1 cellular context compared by ENCODE assay signal in the genomic region with DNA sequence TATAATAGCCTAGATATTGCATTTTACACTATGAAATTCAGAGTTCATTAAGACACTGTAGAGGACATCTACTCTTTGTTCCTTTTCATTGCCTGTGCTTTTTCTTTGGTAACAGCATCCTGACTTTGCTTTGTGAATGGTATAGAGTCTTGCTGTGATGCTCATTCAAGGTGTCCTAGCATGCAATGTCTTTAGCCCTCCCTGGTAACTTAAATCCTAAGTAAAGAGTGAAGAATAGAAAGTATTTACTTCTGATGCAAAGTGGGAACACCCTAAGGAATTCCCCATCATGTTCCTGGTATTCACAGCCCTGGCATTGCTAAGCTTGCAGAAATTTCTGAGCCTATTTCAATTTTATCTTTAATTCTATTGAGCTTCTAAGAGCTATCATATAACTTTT.
A peak's percentile ranks its signal among the peaks of the same experiment; 100 is the strongest.
TF ChIP-seq lines count a peak whose summit lies in the region.

No MANE protein-coding gene starts in this region.

TF ChIP-seq in H1, 55 proteins besides CTCF, POLR2A, EP300 and RAD21 (continued from another document):
- TF ChIP-seq, protein P1, sequence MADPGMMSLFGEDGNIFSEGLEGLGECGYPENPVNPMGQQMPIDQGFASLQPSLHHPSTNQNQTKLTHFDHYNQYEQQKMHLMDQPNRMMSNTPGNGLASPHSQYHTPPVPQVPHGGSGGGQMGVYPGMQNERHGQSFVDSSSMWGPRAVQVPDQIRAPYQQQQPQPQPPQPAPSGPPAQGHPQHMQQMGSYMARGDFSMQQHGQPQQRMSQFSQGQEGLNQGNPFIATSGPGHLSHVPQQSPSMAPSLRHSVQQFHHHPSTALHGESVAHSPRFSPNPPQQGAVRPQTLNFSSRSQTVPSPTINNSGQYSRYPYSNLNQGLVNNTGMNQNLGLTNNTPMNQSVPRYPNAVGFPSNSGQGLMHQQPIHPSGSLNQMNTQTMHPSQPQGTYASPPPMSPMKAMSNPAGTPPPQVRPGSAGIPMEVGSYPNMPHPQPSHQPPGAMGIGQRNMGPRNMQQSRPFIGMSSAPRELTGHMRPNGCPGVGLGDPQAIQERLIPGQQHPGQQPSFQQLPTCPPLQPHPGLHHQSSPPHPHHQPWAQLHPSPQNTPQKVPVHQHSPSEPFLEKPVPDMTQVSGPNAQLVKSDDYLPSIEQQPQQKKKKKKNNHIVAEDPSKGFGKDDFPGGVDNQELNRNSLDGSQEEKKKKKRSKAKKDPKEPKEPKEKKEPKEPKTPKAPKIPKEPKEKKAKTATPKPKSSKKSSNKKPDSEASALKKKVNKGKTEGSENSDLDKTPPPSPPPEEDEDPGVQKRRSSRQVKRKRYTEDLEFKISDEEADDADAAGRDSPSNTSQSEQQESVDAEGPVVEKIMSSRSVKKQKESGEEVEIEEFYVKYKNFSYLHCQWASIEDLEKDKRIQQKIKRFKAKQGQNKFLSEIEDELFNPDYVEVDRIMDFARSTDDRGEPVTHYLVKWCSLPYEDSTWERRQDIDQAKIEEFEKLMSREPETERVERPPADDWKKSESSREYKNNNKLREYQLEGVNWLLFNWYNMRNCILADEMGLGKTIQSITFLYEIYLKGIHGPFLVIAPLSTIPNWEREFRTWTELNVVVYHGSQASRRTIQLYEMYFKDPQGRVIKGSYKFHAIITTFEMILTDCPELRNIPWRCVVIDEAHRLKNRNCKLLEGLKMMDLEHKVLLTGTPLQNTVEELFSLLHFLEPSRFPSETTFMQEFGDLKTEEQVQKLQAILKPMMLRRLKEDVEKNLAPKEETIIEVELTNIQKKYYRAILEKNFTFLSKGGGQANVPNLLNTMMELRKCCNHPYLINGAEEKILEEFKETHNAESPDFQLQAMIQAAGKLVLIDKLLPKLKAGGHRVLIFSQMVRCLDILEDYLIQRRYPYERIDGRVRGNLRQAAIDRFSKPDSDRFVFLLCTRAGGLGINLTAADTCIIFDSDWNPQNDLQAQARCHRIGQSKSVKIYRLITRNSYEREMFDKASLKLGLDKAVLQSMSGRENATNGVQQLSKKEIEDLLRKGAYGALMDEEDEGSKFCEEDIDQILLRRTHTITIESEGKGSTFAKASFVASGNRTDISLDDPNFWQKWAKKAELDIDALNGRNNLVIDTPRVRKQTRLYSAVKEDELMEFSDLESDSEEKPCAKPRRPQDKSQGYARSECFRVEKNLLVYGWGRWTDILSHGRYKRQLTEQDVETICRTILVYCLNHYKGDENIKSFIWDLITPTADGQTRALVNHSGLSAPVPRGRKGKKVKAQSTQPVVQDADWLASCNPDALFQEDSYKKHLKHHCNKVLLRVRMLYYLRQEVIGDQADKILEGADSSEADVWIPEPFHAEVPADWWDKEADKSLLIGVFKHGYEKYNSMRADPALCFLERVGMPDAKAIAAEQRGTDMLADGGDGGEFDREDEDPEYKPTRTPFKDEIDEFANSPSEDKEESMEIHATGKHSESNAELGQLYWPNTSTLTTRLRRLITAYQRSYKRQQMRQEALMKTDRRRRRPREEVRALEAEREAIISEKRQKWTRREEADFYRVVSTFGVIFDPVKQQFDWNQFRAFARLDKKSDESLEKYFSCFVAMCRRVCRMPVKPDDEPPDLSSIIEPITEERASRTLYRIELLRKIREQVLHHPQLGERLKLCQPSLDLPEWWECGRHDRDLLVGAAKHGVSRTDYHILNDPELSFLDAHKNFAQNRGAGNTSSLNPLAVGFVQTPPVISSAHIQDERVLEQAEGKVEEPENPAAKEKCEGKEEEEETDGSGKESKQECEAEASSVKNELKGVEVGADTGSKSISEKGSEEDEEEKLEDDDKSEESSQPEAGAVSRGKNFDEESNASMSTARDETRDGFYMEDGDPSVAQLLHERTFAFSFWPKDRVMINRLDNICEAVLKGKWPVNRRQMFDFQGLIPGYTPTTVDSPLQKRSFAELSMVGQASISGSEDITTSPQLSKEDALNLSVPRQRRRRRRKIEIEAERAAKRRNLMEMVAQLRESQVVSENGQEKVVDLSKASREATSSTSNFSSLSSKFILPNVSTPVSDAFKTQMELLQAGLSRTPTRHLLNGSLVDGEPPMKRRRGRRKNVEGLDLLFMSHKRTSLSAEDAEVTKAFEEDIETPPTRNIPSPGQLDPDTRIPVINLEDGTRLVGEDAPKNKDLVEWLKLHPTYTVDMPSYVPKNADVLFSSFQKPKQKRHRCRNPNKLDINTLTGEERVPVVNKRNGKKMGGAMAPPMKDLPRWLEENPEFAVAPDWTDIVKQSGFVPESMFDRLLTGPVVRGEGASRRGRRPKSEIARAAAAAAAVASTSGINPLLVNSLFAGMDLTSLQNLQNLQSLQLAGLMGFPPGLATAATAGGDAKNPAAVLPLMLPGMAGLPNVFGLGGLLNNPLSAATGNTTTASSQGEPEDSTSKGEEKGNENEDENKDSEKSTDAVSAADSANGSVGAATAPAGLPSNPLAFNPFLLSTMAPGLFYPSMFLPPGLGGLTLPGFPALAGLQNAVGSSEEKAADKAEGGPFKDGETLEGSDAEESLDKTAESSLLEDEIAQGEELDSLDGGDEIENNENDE (IDR thresholded peaks at IDR 0.05; ENCODE audit: insufficient replicate concordance, low read length) = peak; percentile 94
- TF ChIP-seq TAF1 (IDR thresholded peaks at IDR 0.05; ENCODE audit: low read depth, low read length) (no peak), RNF2 (IDR thresholded peaks at IDR 0.05; ENCODE audit: borderline replicate concordance, low read depth, low read length, missing control alignments, poor library complexity, severe bottlenecking) (no peak), SIX5 (IDR thresholded peaks at IDR 0.05; ENCODE audit: low read depth, low read length) (no peak), NRF1 (IDR thresholded peaks at IDR 0.05; ENCODE audit: low read depth, low read length) (no peak)
